In the genomic region with DNA sequence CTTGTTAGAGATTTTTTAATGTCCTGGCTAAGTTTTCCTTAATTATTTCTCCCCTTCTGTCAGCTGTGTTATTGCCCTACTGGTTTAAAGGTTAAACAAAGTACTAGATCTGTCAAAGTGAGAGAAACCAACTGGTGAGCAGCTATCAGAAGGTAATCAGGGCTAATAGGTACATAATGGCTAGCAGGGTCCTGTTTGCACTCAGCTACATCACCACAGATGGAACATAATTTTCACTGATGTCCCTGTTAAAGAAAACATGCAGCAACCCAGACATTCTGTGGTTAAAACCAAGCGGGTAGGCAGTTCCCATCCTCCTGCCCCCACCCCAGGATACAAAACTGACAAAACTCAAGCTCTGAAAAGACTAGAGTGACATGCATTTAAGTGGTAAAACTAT, we compare ENCODE assay signal across 17 cellular contexts.
A peak's percentile ranks its signal among the peaks of the same experiment; 100 is the strongest.
DNase-seq lines count a peak whose midpoint lies in the region; ATAC-seq, FAIRE-seq and TF ChIP-seq lines count a peak whose summit lies in the region.
"Had no signal": no experiment of that assay in that cellular context is flagged by ENCODE, and none has a peak within 500 bp of the region (broad histone marks: within the 10 kb centered on the region; RNA-seq: fewer than 3 reads in every experiment).

No MANE protein-coding gene starts in this region.

- H3K4me3 ChIP-seq in Panc1 (ENCODE audit: low read depth in 2 of 2, low read length in 2 of 2) (no peak overlapping the region), keratinocyte (ENCODE audit: control insufficient read depth in 2 of 3, extremely low read depth in 1 of 3, insufficient read depth in 2 of 3, low read depth in 1 of 3, low read length in 3 of 3) (no peak overlapping the region), right cardiac atrium (ENCODE audit: low read length) (no peak overlapping the region)

- dilution Hi-C loops in keratinocyte (cut with MboI; ENCODE audit: extremely low pct_ligation_motif_present, low sequenced_read_pairs): no loop called here

- H3K79me2 ChIP-seq in keratinocyte (ENCODE audit: control insufficient read depth, insufficient read depth, low read length): no peaks in the 10 kb centered on the region

- H3K9ac ChIP-seq in keratinocyte (ENCODE audit: control insufficient read depth, extremely low read depth, insufficient read depth, low read length): no peak overlapping the region

- DNase-seq in NCI-H146 (lab: John Stamatoyannopoulos, UW) (peak; percentile 33), Panc1 (ENCODE audit: low read depth, low spot score) (no peak), keratinocyte (ENCODE audit: low read depth, low spot score) (no peak), progenitor cell of endocrine pancreas (ENCODE audit: low spot score, unreplicated experiment) (no peak), right cardiac atrium (no peak)
- DNase-seq: ACHN, NCI-H1436 treated with DMSO at 0.1 percent for 48 hours, NCI-H2081, NCI-H2171 treated with DMSO at 0.1 percent for 48 hours, NCI-H510A had no signal

- no peaks in the 10 kb centered on the region for H3K27me3 ChIP-seq in Panc1 (ENCODE audit: control insufficient read depth, insufficient read depth, low read length)
- no peaks in the 10 kb centered on the region for H3K27me3 ChIP-seq in keratinocyte (ENCODE audit: control insufficient read depth, extremely low read depth, insufficient read depth, low read length)
- H3K27me3 ChIP-seq in right cardiac atrium (ENCODE audit: control insufficient read depth, insufficient read depth): no peaks in the 10 kb centered on the region

- CTCF ChIA-PET in Panc1 (lab: Charles Lee): no interaction called here

- no peak overlapping the region for H2AFZ ChIP-seq in keratinocyte (ENCODE audit: control insufficient read depth, low read length)

- peak overlapping the region; percentile 67 for H3K27ac ChIP-seq in Panc1 (ENCODE audit: low read length)
- H3K27ac ChIP-seq in keratinocyte (ENCODE audit: control insufficient read depth, insufficient read depth, low read length): no peak overlapping the region
- no peak overlapping the region for H3K27ac ChIP-seq in right cardiac atrium (ENCODE audit: low read length)
- H3K27ac ChIP-seq: C4-2B had no signal

- H3K4me1 Mint-ChIP-seq in progenitor cell of endocrine pancreas (ENCODE audit: low read depth): peaks cover 24% of the 10 kb centered on the region
- no peaks in the 10 kb centered on the region for H3K4me1 Mint-ChIP-seq in activated T-helper 17 cell treated with anti-CD3 and anti-CD28 coated beads, Interleukin-2, amount 50 U/mL, for 72 hours

- H3K27ac Mint-ChIP-seq in progenitor cell of endocrine pancreas: no peak overlapping the region
- H3K27ac Mint-ChIP-seq in activated T-helper 17 cell treated with anti-CD3 and anti-CD28 coated beads, Interleukin-2, amount 50 U/mL, for 72 hours: no peak overlapping the region

- peak; percentile 5 for FAIRE-seq in keratinocyte (lab: Jason Lieb, UNC)
- FAIRE-seq: GM12892, GM18507, RCC 7860 had no signal

- no peak overlapping the region for H3K4me2 ChIP-seq in keratinocyte (ENCODE audit: control insufficient read depth, extremely low read depth, insufficient read depth, low read depth, low read length)

- no peak for TF ChIP-seq CTCF in Panc1 (IDR thresholded peaks at IDR 0.05)
- TF ChIP-seq CTCF in keratinocyte (optimal IDR thresholded peaks at IDR 0.05 in 1 of 3, IDR thresholded peaks at IDR 0.05 in 1 of 3, conservative IDR thresholded peaks at IDR 0.05 in 1 of 3; ENCODE audit: extremely low read depth in 1 of 3, insufficient read depth in 2 of 3, low read length in 3 of 3): no peak
- no peak for TF ChIP-seq CTCF in progenitor cell of endocrine pancreas (IDR thresholded peaks at IDR 0.05; ENCODE audit: unreplicated experiment)

- peaks cover 12% of the 10 kb centered on the region; the same call in 1 of the 2 replicates for H3K4me1 ChIP-seq in Panc1 (ENCODE audit: control insufficient read depth, insufficient read depth, low read length)
- no peaks in the 10 kb centered on the region for H3K4me1 ChIP-seq in keratinocyte (ENCODE audit: control insufficient read depth, extremely low read depth, insufficient read depth, low read length)
- no peaks in the 10 kb centered on the region for H3K4me1 ChIP-seq in right cardiac atrium (ENCODE audit: control insufficient read depth, insufficient read depth, low read length)

- H3K36me3 ChIP-seq in Panc1 (ENCODE audit: control insufficient read depth, insufficient read depth, low read length) (no peaks in the 10 kb centered on the region), keratinocyte (ENCODE audit: control insufficient read depth in 2 of 2, extremely low read depth in 1 of 2, insufficient read depth in 2 of 2, low read length in 2 of 2) (no peaks in the 10 kb centered on the region)

- no peaks in the 10 kb centered on the region for H4K20me1 ChIP-seq in keratinocyte (ENCODE audit: control insufficient read depth, extremely low read depth, insufficient read depth, low read length)

- H3K9me3 ChIP-seq in Panc1 (ENCODE audit: control insufficient read depth, insufficient read depth, low read depth, low read length): no peaks in the 10 kb centered on the region
- H3K9me3 ChIP-seq in keratinocyte (ENCODE audit: control insufficient read depth, low read depth, low read length): no peaks in the 10 kb centered on the region
- H3K9me3 ChIP-seq in right cardiac atrium (ENCODE audit: control insufficient read depth, low read length): no peaks in the 10 kb centered on the region

- H3K9me1 ChIP-seq in keratinocyte (ENCODE audit: control insufficient read depth, extremely low read depth, insufficient read depth, low read length): no peaks in the 10 kb centered on the region

- H3K27me3 Mint-ChIP-seq in progenitor cell of endocrine pancreas: peaks cover 8% of the 10 kb centered on the region
- H3K27me3 Mint-ChIP-seq in activated T-helper 17 cell treated with anti-CD3 and anti-CD28 coated beads, Interleukin-2, amount 50 U/mL, for 72 hours: no peaks in the 10 kb centered on the region

- POLR2A ChIA-PET in Panc1 (lab: Charles Lee): no interaction called here

- intact Hi-C loops in Panc1 (cut with micrococcal nuclease; ENCODE audit: unreplicated experiment) (no loop called here), right cardiac atrium (cut with DNase I) (no loop called here)

- peak overlapping the region; percentile 27 for H3K4me3 Mint-ChIP-seq in progenitor cell of endocrine pancreas (ENCODE audit: low read depth)
- no peak overlapping the region for H3K4me3 Mint-ChIP-seq in activated T-helper 17 cell treated with anti-CD3 and anti-CD28 coated beads, Interleukin-2, amount 50 U/mL, for 72 hours

- in situ Hi-C loops in Panc1 (cut with HindIII; ENCODE audit: low pct_unique_long_range_greater_than_20kb, low sequenced_read_pairs): no loop called here

- no TSS peak for BruUV-seq in Panc1 (replicated peaks; lab: Mats Ljungman, UMichigan)

- ATAC-seq in Panc1: no peak
- ATAC-seq in GM19023 (IDR thresholded peaks at IDR 0.05; ENCODE audit: unreplicated experiment): no peak
- ATAC-seq in activated T-helper 17 cell treated with anti-CD3 and anti-CD28 coated beads, Interleukin-2, amount 50 U/mL, for 72 hours (replicated peaks): no peak
- ATAC-seq in right cardiac atrium: no peak
- ATAC-seq: Right ventricle myocardium inferior had no signal

- no peaks in the 10 kb centered on the region for H3K36me3 Mint-ChIP-seq in progenitor cell of endocrine pancreas (ENCODE audit: insufficient read depth)
- H3K36me3 Mint-ChIP-seq in activated T-helper 17 cell treated with anti-CD3 and anti-CD28 coated beads, Interleukin-2, amount 50 U/mL, for 72 hours (ENCODE audit: low read depth): no peaks in the 10 kb centered on the region

- WGBS in right cardiac atrium: 64% methylated on average over 1 of the region's 1 CpG

- no peaks in the 10 kb centered on the region for H3K9me3 Mint-ChIP-seq in progenitor cell of endocrine pancreas (ENCODE audit: low read depth)
- no peaks in the 10 kb centered on the region for H3K9me3 Mint-ChIP-seq in activated T-helper 17 cell treated with anti-CD3 and anti-CD28 coated beads, Interleukin-2, amount 50 U/mL, for 72 hours
